In genomic region chr5:122312670-122312988, GRCh38 we compare ENCODE assay signal across 8 cellular contexts. TPM values are rescaled to one million over a fixed set of nuclear protein-coding genes. Genes with fewer than 3 reads are reported as not detected.
A peak's percentile ranks its signal among the peaks of the same experiment; 100 is the strongest.
DNase-seq lines count a peak whose midpoint lies in the region; ATAC-seq and TF ChIP-seq lines count a peak whose summit lies in the region.

No MANE protein-coding gene starts in this region.

- in situ Hi-C loops in astrocyte of the cerebellum (cut with HindIII; ENCODE audit: low sequenced_read_pairs), result no loop called here

- CTCF ChIA-PET in HCT116 (lab: Charles Lee), result no interaction called here

- no peak overlapping the region for H3K9ac ChIP-seq in HCT116 (ENCODE audit: low read length)
- H3K9ac ChIP-seq in skeletal muscle satellite cell (ENCODE audit: low read depth, low read length), result peak overlapping the region; percentile 65

- H3K27me3 ChIP-seq in HCT116 (ENCODE audit: insufficient read depth, low read length) (peaks cover 15% of the 10 kb centered on the region; the same call in 1 of the 2 replicates), skeletal muscle satellite cell (ENCODE audit: control insufficient read depth, insufficient read depth, low read length) (peaks cover 6% of the 10 kb centered on the region)

- TF ChIP-seq RAD21 in HCT116 (IDR thresholded peaks at IDR 0.05; ENCODE audit: low read depth), result no peak

- no peak for DNase-seq in AG09309 (ENCODE audit: low read depth)
- DNase-seq in HCT116 (ENCODE audit: low read depth, low spot score), result no peak
- DNase-seq in astrocyte of the cerebellum (ENCODE audit: low read depth), result no peak
- no peak for DNase-seq in NCI-H2029 (lab: John Stamatoyannopoulos, UW)
- DNase-seq in NCI-H526 treated with DMSO at 0.1 percent for 48 hours (lab: John Stamatoyannopoulos, UW), result no peak

- H4K20me1 ChIP-seq in HCT116 (ENCODE audit: insufficient read depth), result no peaks in the 10 kb centered on the region

- intact Hi-C loops in HCT116 (cut with micrococcal nuclease), result no loop called here

- H3K9me2 ChIP-seq in HCT116 (ENCODE audit: insufficient read depth), result no peaks in the 10 kb centered on the region

- no peaks in the 10 kb centered on the region for H3K79me2 ChIP-seq in HCT116 (ENCODE audit: insufficient read depth, low read length)

- H3K9me3 ChIP-seq in HCT116 (ENCODE audit: control insufficient read depth in 1 of 2, insufficient read depth in 1 of 2, low read depth in 1 of 2, low read length in 2 of 2) (no peaks in the 10 kb centered on the region), iPS-18c (ENCODE audit: control insufficient read depth, insufficient read depth, low read length) (no peaks in the 10 kb centered on the region), skeletal muscle satellite cell (replicated peaks; ENCODE audit: low read length) (no peaks in the 10 kb centered on the region)

- RAD21 ChIA-PET in HCT116 (lab: Charles Lee; ENCODE audit: low non-redundant PET in 1 of 2, low total read pairs in 2 of 2, uncharacterized antibody in 2 of 2, unreplicated experiment in 2 of 2), result no interaction called here

- no peak for TF ChIP-seq CTCF in AG09309 (IDR thresholded peaks at IDR 0.05; ENCODE audit: control insufficient read depth, insufficient read depth, low read depth, low read length, missing control alignments)
- TF ChIP-seq CTCF in HCT116 (IDR thresholded peaks at IDR 0.05 in 2 of 3, conservative IDR thresholded peaks at IDR 0.05 in 1 of 3; ENCODE audit: borderline replicate concordance in 1 of 3, insufficient read depth in 1 of 3, low read depth in 2 of 3, low read length in 2 of 3), result no peak
- TF ChIP-seq CTCF in astrocyte of the cerebellum (IDR thresholded peaks at IDR 0.05; ENCODE audit: low read depth, low read length, missing control alignments), result peak; percentile 2

- POLR2A ChIA-PET in HCT116 (lab: Charles Lee), result no interaction called here

- ATAC-seq in HCT116 (no peak; the same call in 1 of the 2 replicates), HG02840 (IDR thresholded peaks at IDR 0.05; ENCODE audit: low FRiP score, unreplicated experiment) (no peak)

- no TSS peak for BruUV-seq in HCT116 (replicated peaks; lab: Mats Ljungman, UMichigan)

- no peak for TF ChIP-seq POLR2A in HCT116 (IDR thresholded peaks at IDR 0.05; ENCODE audit: borderline replicate concordance, extremely low read depth, insufficient read depth, insufficient read length)

- H3K4me1 ChIP-seq in HCT116 (ENCODE audit: control insufficient read depth in 1 of 2, insufficient read depth in 2 of 2, low read length in 2 of 2), result no peaks in the 10 kb centered on the region
- H3K4me1 ChIP-seq in skeletal muscle satellite cell (ENCODE audit: control insufficient read depth, insufficient read depth, low read length), result peaks cover 8% of the 10 kb centered on the region

- no peaks in the 10 kb centered on the region for H3K36me3 ChIP-seq in HCT116 (ENCODE audit: control insufficient read depth in 1 of 2, insufficient read depth in 2 of 2, low read length in 2 of 2)
- H3K36me3 ChIP-seq in skeletal muscle satellite cell (ENCODE audit: insufficient read depth, low read length), result no peaks in the 10 kb centered on the region

- no peak overlapping the region for H2AFZ ChIP-seq in HCT116 (ENCODE audit: low read depth, low read length, poor library complexity, severe bottlenecking)

- H3K4me3 ChIP-seq in AG09309 (ENCODE audit: control insufficient read depth, low read depth, low read length) (peak overlapping the region; percentile 55), HCT116 (replicated peaks in 1 of 2; ENCODE audit: low read depth in 1 of 2, low read length in 2 of 2) (peak overlapping the region; percentile 36 to 51), astrocyte of the cerebellum (ENCODE audit: low read depth, low read length) (peak overlapping the region; percentile 79), iPS-18c (ENCODE audit: insufficient read depth, low read depth, low read length) (peak overlapping the region; percentile 70), skeletal muscle satellite cell (ENCODE audit: low read length) (peak overlapping the region; percentile 79)

- H3K27ac ChIP-seq in HCT116 (ENCODE audit: low read depth, low read length), result no peak overlapping the region

- peak overlapping the region; percentile 65 for H3K4me2 ChIP-seq in HCT116 (ENCODE audit: low read length)
- peak overlapping the region; percentile 98 for H3K4me2 ChIP-seq in skeletal muscle satellite cell (ENCODE audit: low read length)

TF ChIP-seq in HCT116, 20 proteins besides CTCF, POLR2A, EP300 and RAD21:
- no peak for TF ChIP-seq JUND (IDR thresholded peaks at IDR 0.05)
- no peak for TF ChIP-seq ATF3 (IDR thresholded peaks at IDR 0.05)
- no peak for TF ChIP-seq CBX3 (IDR thresholded peaks at IDR 0.05; ENCODE audit: low read depth)
- no peak for TF ChIP-seq EZH2 (IDR thresholded peaks at IDR 0.05)
- no peak for TF ChIP-seq ZFX (IDR thresholded peaks at IDR 0.05)
- TF ChIP-seq SIN3A (IDR thresholded peaks at IDR 0.05; ENCODE audit: low read depth), result no peak
- TF ChIP-seq FOSL1 (IDR thresholded peaks at IDR 0.05; ENCODE audit: low read depth), result no peak
- no peak for TF ChIP-seq POLR2AphosphoS5 (IDR thresholded peaks at IDR 0.05; ENCODE audit: low read depth, low read length)
- no peak for TF ChIP-seq CEBPB (IDR thresholded peaks at IDR 0.05; ENCODE audit: low read depth)
- no peak for TF ChIP-seq ZBTB33 (IDR thresholded peaks at IDR 0.05; ENCODE audit: extremely low read depth, insufficient replicate concordance, low read length)
- TF ChIP-seq SP1 (IDR thresholded peaks at IDR 0.05; ENCODE audit: low read depth), result no peak
- TF ChIP-seq ELF1 (IDR thresholded peaks at IDR 0.05; ENCODE audit: borderline replicate concordance, low read depth), result no peak
- no peak for TF ChIP-seq ZNF274 (IDR thresholded peaks at IDR 0.05; ENCODE audit: low read depth, low read length)

RNA-seq across cellular contexts. Expression of gene SNCAIP, which starts 0.6 kb away (rescaled TPM):
- not detected for total RNA-seq in HCT116 (2021; ENCODE audit: unreplicated experiment)
- polyA plus RNA-seq in HCT116 (2012), result 0.08 and 0.30 TPM in 2 replicates
- total RNA-seq in skeletal muscle satellite cell (2012; rRNA removed), result 0.25 TPM in 1 of 2 replicates, not detected in the other
